11 cellular contexts compared by ENCODE assay signal in genomic region chr1:193338194-193338593, GRCh38.
DNase-seq lines count a peak whose midpoint lies in the region; ATAC-seq and TF ChIP-seq lines count a peak whose summit lies in the region.
"Had no signal": no experiment of that assay in that cellular context is flagged by ENCODE, and none has a peak within 500 bp of the region (broad histone marks: within the 10 kb centered on the region; RNA-seq: fewer than 3 reads in every experiment).

No MANE protein-coding gene starts in this region.

- no peak for DNase-seq in GM12864 (ENCODE audit: low read depth)
- peak; percentile 56 for DNase-seq in OCI-M1 (lab: John Stamatoyannopoulos, UW)
- peak; percentile 47 for DNase-seq in iris pigment epithelial cell (ENCODE audit: low read depth)
- DNase-seq in cerebellar nuclear complex (lab: John Stamatoyannopoulos, UW) = no peak
- DNase-seq in HuH-7 (ENCODE audit: low spot score) = no peak
- no peak for DNase-seq in HT-29 (ENCODE audit: low spot score)
- DNase-seq: NK-92 treated with Interleukin-12 subunit alpha and Interleukin-12 subunit beta, amount 100 ng/mL, for 24 hours; right cardiac atrium; transverse colon had no signal

- peak; percentile 8 for TF ChIP-seq CTCF in GM12864 (IDR thresholded peaks at IDR 0.05; ENCODE audit: low read depth, low read length, missing control alignments)

- no peak overlapping the region for H3K4me3 ChIP-seq in GM12864 (ENCODE audit: low read depth, low read length)
- H3K4me3 ChIP-seq: transverse colon had no signal

- ATAC-seq in GM21825 (IDR thresholded peaks at IDR 0.05; ENCODE audit: unreplicated experiment) = peak; percentile 55
- ATAC-seq in HG03097 (IDR thresholded peaks at IDR 0.05; ENCODE audit: low FRiP score, unreplicated experiment) = no peak

Comparison
In these comparisons a context has a peak if more than half of its experiments do, and no peak if none do; other contexts are left out.
1. DNase-seq: peak in OCI-M1 (single experiment) and iris pigment epithelial cell (single experiment); none in GM12864 (single experiment), cerebellar nuclear complex (0 of 2), HuH-7 (single experiment) and HT-29 (single experiment).